1 cellular context compared by ENCODE assay signal in genomic region chr15:92907229-92907628, GRCh38.
TF ChIP-seq lines count a peak whose summit lies in the region.

No MANE protein-coding gene starts in this region.

TF ChIP-seq in K562, 482 proteins besides CTCF, POLR2A, EP300 and RAD21 (continued from another document):
- TF ChIP-seq THAP12 (CRISPR knock-in tag; IDR thresholded peaks at IDR 0.05) (no peak), ZNF316 (IDR thresholded peaks at IDR 0.05) (peak; percentile 77), E2F5 (CRISPR knock-in tag; IDR thresholded peaks at IDR 0.05) (no peak), SMARCC2 (IDR thresholded peaks at IDR 0.05; ENCODE audit: low read depth) (no peak), ATF4 (CRISPR knock-in tag; IDR thresholded peaks at IDR 0.05) (no peak), GTF2F1 (IDR thresholded peaks at IDR 0.05; ENCODE audit: low read depth, low read length) (no peak), MTA2 (IDR thresholded peaks at IDR 0.05; ENCODE audit: low read depth) (no peak), ZNF583 (CRISPR knock-in tag; IDR thresholded peaks at IDR 0.05) (no peak), HDAC1 (IDR thresholded peaks at IDR 0.05) (no peak), SETDB1 (IDR thresholded peaks at IDR 0.05; ENCODE audit: low read length) (no peak), ZNF24 (IDR thresholded peaks at IDR 0.05) (no peak), ZNF347 (CRISPR knock-in tag; IDR thresholded peaks at IDR 0.05; ENCODE audit: low read depth) (no peak), PRPF4 (IDR thresholded peaks at IDR 0.05; ENCODE audit: insufficient read depth, low read depth, low read length, poor library complexity, severe bottlenecking) (no peak), BRCA1 (IDR thresholded peaks at IDR 0.05) (no peak), BRCA1 (CRISPR knock-in tag; IDR thresholded peaks at IDR 0.05) (no peak), CHD2 (IDR thresholded peaks at IDR 0.05; ENCODE audit: low read depth, low read length) (no peak), KAT8 (IDR thresholded peaks at IDR 0.05; ENCODE audit: low read depth) (no peak), ID3 (CRISPR knock-in tag; IDR thresholded peaks at IDR 0.05) (no peak), ID3 (tag; IDR thresholded peaks at IDR 0.05) (no peak), MIER1 (IDR thresholded peaks at IDR 0.05; ENCODE audit: low read depth) (no peak), ZBED1 (IDR thresholded peaks at IDR 0.05) (no peak), ZNF75A (CRISPR knock-in tag; IDR thresholded peaks at IDR 0.05) (no peak), SIRT6 (IDR thresholded peaks at IDR 0.05; ENCODE audit: low read depth, low read length) (no peak), ZNF134 (CRISPR knock-in tag; conservative IDR thresholded peaks at IDR 0.05) (no peak), ERF (CRISPR knock-in tag; IDR thresholded peaks at IDR 0.05) (no peak), TBP (optimal IDR thresholded peaks at IDR 0.05; ENCODE audit: low read depth, low read length) (no peak), POLR2H (tag; IDR thresholded peaks at IDR 0.05; ENCODE audit: low read depth) (no peak), ZNF318 (IDR thresholded peaks at IDR 0.05; ENCODE audit: borderline replicate concordance in 1 of 2, low read depth in 1 of 2) (no peak), GTF2A2 (tag; IDR thresholded peaks at IDR 0.05) (no peak), EP400 (IDR thresholded peaks at IDR 0.05) (no peak; the same call in 1 of the 2 replicates), ILF3 (IDR thresholded peaks at IDR 0.05; ENCODE audit: borderline replicate concordance) (no peak), SMAD4 (CRISPR knock-in tag; conservative IDR thresholded peaks at IDR 0.05) (no peak), ZNF23 (CRISPR knock-in tag; IDR thresholded peaks at IDR 0.05) (no peak), ZBTB12 (CRISPR knock-in tag; IDR thresholded peaks at IDR 0.05) (no peak), CEBPB (tag; IDR thresholded peaks at IDR 0.05) (no peak)
- TF ChIP-seq, protein P1, sequence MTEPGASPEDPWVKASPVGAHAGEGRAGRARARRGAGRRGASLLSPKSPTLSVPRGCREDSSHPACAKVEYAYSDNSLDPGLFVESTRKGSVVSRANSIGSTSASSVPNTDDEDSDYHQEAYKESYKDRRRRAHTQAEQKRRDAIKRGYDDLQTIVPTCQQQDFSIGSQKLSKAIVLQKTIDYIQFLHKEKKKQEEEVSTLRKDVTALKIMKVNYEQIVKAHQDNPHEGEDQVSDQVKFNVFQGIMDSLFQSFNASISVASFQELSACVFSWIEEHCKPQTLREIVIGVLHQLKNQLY (CRISPR knock-in tag; conservative IDR thresholded peaks at IDR 0.05), result no peak
- TF ChIP-seq, protein P2, sequence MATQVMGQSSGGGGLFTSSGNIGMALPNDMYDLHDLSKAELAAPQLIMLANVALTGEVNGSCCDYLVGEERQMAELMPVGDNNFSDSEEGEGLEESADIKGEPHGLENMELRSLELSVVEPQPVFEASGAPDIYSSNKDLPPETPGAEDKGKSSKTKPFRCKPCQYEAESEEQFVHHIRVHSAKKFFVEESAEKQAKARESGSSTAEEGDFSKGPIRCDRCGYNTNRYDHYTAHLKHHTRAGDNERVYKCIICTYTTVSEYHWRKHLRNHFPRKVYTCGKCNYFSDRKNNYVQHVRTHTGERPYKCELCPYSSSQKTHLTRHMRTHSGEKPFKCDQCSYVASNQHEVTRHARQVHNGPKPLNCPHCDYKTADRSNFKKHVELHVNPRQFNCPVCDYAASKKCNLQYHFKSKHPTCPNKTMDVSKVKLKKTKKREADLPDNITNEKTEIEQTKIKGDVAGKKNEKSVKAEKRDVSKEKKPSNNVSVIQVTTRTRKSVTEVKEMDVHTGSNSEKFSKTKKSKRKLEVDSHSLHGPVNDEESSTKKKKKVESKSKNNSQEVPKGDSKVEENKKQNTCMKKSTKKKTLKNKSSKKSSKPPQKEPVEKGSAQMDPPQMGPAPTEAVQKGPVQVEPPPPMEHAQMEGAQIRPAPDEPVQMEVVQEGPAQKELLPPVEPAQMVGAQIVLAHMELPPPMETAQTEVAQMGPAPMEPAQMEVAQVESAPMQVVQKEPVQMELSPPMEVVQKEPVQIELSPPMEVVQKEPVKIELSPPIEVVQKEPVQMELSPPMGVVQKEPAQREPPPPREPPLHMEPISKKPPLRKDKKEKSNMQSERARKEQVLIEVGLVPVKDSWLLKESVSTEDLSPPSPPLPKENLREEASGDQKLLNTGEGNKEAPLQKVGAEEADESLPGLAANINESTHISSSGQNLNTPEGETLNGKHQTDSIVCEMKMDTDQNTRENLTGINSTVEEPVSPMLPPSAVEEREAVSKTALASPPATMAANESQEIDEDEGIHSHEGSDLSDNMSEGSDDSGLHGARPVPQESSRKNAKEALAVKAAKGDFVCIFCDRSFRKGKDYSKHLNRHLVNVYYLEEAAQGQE (CRISPR knock-in tag; IDR thresholded peaks at IDR 0.05; ENCODE audit: low read depth), result no peak
